Comparison of ENCODE assay signal across 2 cellular contexts in the genomic region with DNA sequence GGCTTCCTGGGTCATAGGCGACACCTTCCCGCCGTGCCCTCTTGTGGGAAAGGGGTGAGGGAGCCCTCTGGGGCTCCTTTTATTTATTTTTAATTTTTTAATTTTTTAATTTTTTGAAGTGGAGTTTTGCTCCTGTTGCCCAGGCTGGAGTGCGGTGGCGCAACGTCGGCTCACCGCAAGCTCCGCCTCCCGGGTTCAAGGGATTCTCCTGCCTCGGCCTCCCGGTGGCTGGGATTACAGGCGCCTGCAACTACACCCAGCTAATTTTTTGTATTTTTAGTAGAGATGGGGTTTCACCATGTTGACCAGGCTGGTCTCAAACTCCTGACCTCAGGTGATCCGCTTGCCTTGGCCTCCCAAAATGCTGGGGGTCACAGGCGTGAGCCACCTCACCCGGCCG. TPM values are rescaled to one million over a fixed set of nuclear protein-coding genes. Genes with fewer than 3 reads are reported as not detected.
"Had no signal": no experiment of that assay in that cellular context is flagged by ENCODE, and none has a peak within 500 bp of the region (broad histone marks: within the 10 kb centered on the region; RNA-seq: fewer than 3 reads in every experiment).

No MANE protein-coding gene starts in this region.

RNA-seq across cellular contexts. Expression of a gene that starts 49.9 kb away (rescaled TPM):
- total RNA-seq: OCI-LY7, SJSA1 had no signal
